Comparison of ENCODE assay signal across 13 cellular contexts in the genomic region with DNA sequence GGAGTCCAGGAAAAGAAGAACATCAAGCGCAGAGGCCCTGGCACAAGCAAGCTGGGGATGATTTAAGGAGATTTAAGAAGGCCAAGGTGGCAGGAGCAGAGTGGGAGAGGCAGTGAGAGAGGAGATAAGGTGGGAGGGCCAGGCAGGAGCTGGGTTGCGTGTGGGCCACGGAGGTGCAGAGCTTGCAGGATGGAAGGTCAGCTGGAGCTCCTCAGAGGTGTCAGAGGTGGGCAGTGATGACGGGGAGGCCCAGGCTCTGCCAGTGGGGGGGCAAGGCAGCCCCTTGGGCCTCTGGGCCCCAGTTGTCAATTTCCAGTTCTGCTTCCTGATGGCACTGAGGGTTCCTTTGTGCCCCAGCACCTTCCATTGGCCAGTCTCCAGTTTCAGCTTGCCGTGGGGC. TPM values are rescaled to one million over a fixed set of nuclear protein-coding genes. Genes with fewer than 3 reads are reported as not detected.
"Had no signal": no experiment of that assay in that cellular context is flagged by ENCODE, and none has a peak within 500 bp of the region (broad histone marks: within the 10 kb centered on the region; RNA-seq: fewer than 3 reads in every experiment).

No MANE protein-coding gene starts in this region.

- H3K27ac Mint-ChIP-seq: activated CD4-positive, alpha-beta memory T cell treated with anti-CD3 and anti-CD28 coated beads for 36 hours had no signal

- ATAC-seq: heart left ventricle, left lung had no signal

- H3K27me3 Mint-ChIP-seq: activated CD4-positive, alpha-beta memory T cell treated with anti-CD3 and anti-CD28 coated beads for 36 hours had no signal

- H3K9me3 Mint-ChIP-seq: activated CD4-positive, alpha-beta memory T cell treated with anti-CD3 and anti-CD28 coated beads for 36 hours; neural crest cell had no signal

- H3K4me3 Mint-ChIP-seq: activated CD4-positive, alpha-beta memory T cell treated with anti-CD3 and anti-CD28 coated beads for 36 hours; neural crest cell had no signal

- DNase-seq: activated CD4-positive, alpha-beta memory T cell treated with anti-CD3 and anti-CD28 coated beads for 36 hours; activated CD4-positive, CD25-positive, alpha-beta regulatory T cell treated with anti-CD3 and anti-CD28 coated beads, Interleukin-2, amount 50 U/mL, for 72 hours; activated CD8-positive, alpha-beta memory T cell treated with anti-CD3 and anti-CD28 coated beads, Interleukin-2, amount 50 U/mL, for 4 hours; activated naive CD4-positive, alpha-beta T cell treated with anti-CD3 and anti-CD28 coated beads, Interleukin-2, amount 50 U/mL, for 16 hours; foreskin melanocyte; SHP77 treated with DMSO at 0.1 percent for 48 hours; small intestine; stimulated activated naive CD4-positive, alpha-beta T cell; trophoblast cell had no signal

RNA-seq across cellular contexts. Expression of gene TIGD3, which starts 38.3 kb away (rescaled TPM):
- total RNA-seq: mesenteric fat pad had no signal
